In genomic region chr2:121326628-121327027, GRCh38 we compare ENCODE assay signal across 18 cellular contexts. TPM values are rescaled to one million over a fixed set of nuclear protein-coding genes. Genes with fewer than 3 reads are reported as not detected.
DNase-seq lines count a peak whose midpoint lies in the region; ATAC-seq and TF ChIP-seq lines count a peak whose summit lies in the region.
"Had no signal": no experiment of that assay in that cellular context is flagged by ENCODE, and none has a peak within 500 bp of the region (broad histone marks: within the 10 kb centered on the region; RNA-seq: fewer than 3 reads in every experiment).

No MANE protein-coding gene starts in this region.

- TF ChIP-seq POLR2A in stomach (IDR thresholded peaks at IDR 0.05) (no peak), upper lobe of left lung (IDR thresholded peaks at IDR 0.05) (no peak)

- TF ChIP-seq CTCF in endodermal cell (conservative IDR thresholded peaks at IDR 0.05) (no peak), stomach (IDR thresholded peaks at IDR 0.05) (no peak), upper lobe of left lung (IDR thresholded peaks at IDR 0.05) (no peak)

- H3K27ac ChIP-seq in endodermal cell (ENCODE audit: low read depth, low read length) (no peak overlapping the region), stomach (no peak overlapping the region), upper lobe of left lung (no peak overlapping the region)
- H3K27ac ChIP-seq: BLaER1, C4-2B, GM23248 had no signal

- H3K9ac ChIP-seq in endodermal cell (ENCODE audit: extremely low read depth, low read length, poor library complexity, severe bottlenecking): no peak overlapping the region
- H3K9ac ChIP-seq: BLaER1, GM23248 had no signal

- TF ChIP-seq EP300 in stomach (IDR thresholded peaks at IDR 0.05) (no peak), upper lobe of left lung (IDR thresholded peaks at IDR 0.05) (no peak)

- H3K36me3 ChIP-seq in endodermal cell (ENCODE audit: control insufficient read depth, insufficient read depth, low read length) (no peaks in the 10 kb centered on the region), stomach (no peaks in the 10 kb centered on the region), upper lobe of left lung (no peaks in the 10 kb centered on the region)
- H3K36me3 ChIP-seq: BLaER1 had no signal

- H3K4me1 ChIP-seq in endodermal cell (ENCODE audit: control insufficient read depth, insufficient read depth, low read length): no peaks in the 10 kb centered on the region
- H3K4me1 ChIP-seq in stomach: no peaks in the 10 kb centered on the region
- no peaks in the 10 kb centered on the region for H3K4me1 ChIP-seq in upper lobe of left lung
- H3K4me1 ChIP-seq: BLaER1, Caco-2 had no signal

- H3K9me3 ChIP-seq in endodermal cell (ENCODE audit: control insufficient read depth, low read length) (no peaks in the 10 kb centered on the region), stomach (no peaks in the 10 kb centered on the region), upper lobe of left lung (no peaks in the 10 kb centered on the region)
- H3K9me3 ChIP-seq: BLaER1, Caco-2 had no signal

- no peak overlapping the region for H3K4me3 ChIP-seq in endodermal cell (ENCODE audit: low read length)
- H3K4me3 ChIP-seq in stomach: no peak overlapping the region
- H3K4me3 ChIP-seq in upper lobe of left lung: no peak overlapping the region
- H3K4me3 ChIP-seq: BLaER1, GM23248 had no signal

- no peaks in the 10 kb centered on the region for H3K4me1 Mint-ChIP-seq in endodermal cell
- H3K4me1 Mint-ChIP-seq: B cell; CD4-positive, CD25-positive, alpha-beta regulatory T cell had no signal

- H3K27me3 Mint-ChIP-seq in endodermal cell (ENCODE audit: insufficient read depth): peaks cover 2% of the 10 kb centered on the region

- no peaks in the 10 kb centered on the region for H3K36me3 Mint-ChIP-seq in endodermal cell (ENCODE audit: low read depth)
- H3K36me3 Mint-ChIP-seq: CD8-positive, alpha-beta T cell had no signal

- H3K27me3 ChIP-seq in endodermal cell (ENCODE audit: control insufficient read depth, insufficient read depth, low read length, poor library complexity, severe bottlenecking): no peaks in the 10 kb centered on the region
- no peaks in the 10 kb centered on the region for H3K27me3 ChIP-seq in stomach
- H3K27me3 ChIP-seq in upper lobe of left lung: no peaks in the 10 kb centered on the region
- H3K27me3 ChIP-seq: BLaER1 had no signal

- ATAC-seq in upper lobe of left lung (ENCODE audit: low FRiP score in 2 of 2): no peak
- ATAC-seq: CD8-positive, alpha-beta T cell had no signal

- H3K4me3 Mint-ChIP-seq in endodermal cell: no peak overlapping the region
- H3K4me3 Mint-ChIP-seq: B cell; CD4-positive, CD25-positive, alpha-beta regulatory T cell; CD8-positive, alpha-beta T cell had no signal

- DNase-seq in activated effector memory CD4-positive, alpha-beta T cell treated with anti-CD3 and anti-CD28 coated beads, Interleukin-2, amount 50 U/mL, for 16 hours: peak; percentile 10
- no peak for DNase-seq in activated effector memory CD4-positive, alpha-beta T cell treated with Interleukin-2 at 50 U/mL for 16 hours
- DNase-seq in ecto neural progenitor cell (ENCODE audit: low spot score): peak; percentile 10
- DNase-seq in endodermal cell: peak; percentile 10
- DNase-seq in stomach: peak; percentile 13
- DNase-seq in upper lobe of left lung: no peak
- DNase-seq: Caco-2; CD4-positive, CD25-positive, alpha-beta regulatory T cell; DMS153; DND-41; GM23248; H7; HCEC 1CT had no signal

- no peaks in the 10 kb centered on the region for H3K9me3 Mint-ChIP-seq in endodermal cell
- H3K9me3 Mint-ChIP-seq: CD4-positive, CD25-positive, alpha-beta regulatory T cell; CD8-positive, alpha-beta T cell had no signal

- intact Hi-C loops in stomach (cut with DNase I; ENCODE audit: low total_unique reads): no loop called here

- H3K27ac Mint-ChIP-seq in endodermal cell: no peak overlapping the region
- H3K27ac Mint-ChIP-seq: B cell; CD4-positive, CD25-positive, alpha-beta regulatory T cell; CD8-positive, alpha-beta T cell had no signal

- WGBS in endodermal cell (ENCODE audit: insufficient coverage in 1 of 2, insufficient read length in 1 of 2), 2 experiments: 83% methylated on average over 7 to 8 of the region's 8 CpGs
- 84 to 94% (median 92%) methylated on average over 8 of the region's 8 CpGs for WGBS in stomach, 5 donors
- 95 to 98% methylated on average over 8 of the region's 8 CpGs for WGBS in upper lobe of left lung, 2 donors

RNA-seq across cellular contexts. Expression of gene TFCP2L1, which starts 41.6 kb away (rescaled TPM):
- total RNA-seq in endodermal cell: 1 to 10 TPM; 3.3 to 4.3 TPM
- 0.28 TPM for polyA plus RNA-seq in endodermal cell (2013, experiment 1 of 2)
- 0.21 TPM for polyA plus RNA-seq in endodermal cell (2013, experiment 2 of 2)
- 100 to 1,000 TPM in 1 of 5 donors, 10 to 100 TPM in 4; 31.4 to 154 (median 48.2) TPM for total RNA-seq in stomach
- polyA plus RNA-seq in stomach: 10 to 100 TPM in 1 of 3 donors, 1 to 10 TPM in 2; 6.8 to 10.4 (median 7.6) TPM
- 10 to 100 TPM; 15.3 to 47.1 (median 33.7) TPM for total RNA-seq in upper lobe of left lung
- total RNA-seq: B cell, GM23248 had no signal
- polyA plus RNA-seq: AG04450; CD4-positive, CD25-positive, alpha-beta regulatory T cell; GM23248 had no signal

Comparison
In these comparisons a context has a peak if more than half of its experiments do, and no peak if none do; other contexts are left out.
1. DNase-seq: peak in activated effector memory CD4-positive, alpha-beta T cell treated with anti-CD3 and anti-CD28 coated beads, Interleukin-2, amount 50 U/mL, for 16 hours (single experiment), ecto neural progenitor cell (single experiment), endodermal cell (single experiment) and stomach (single experiment); none in activated effector memory CD4-positive, alpha-beta T cell treated with Interleukin-2 at 50 U/mL for 16 hours (single experiment) and upper lobe of left lung (0 of 2).